In genomic region chr17:66915204-66915611, GRCh38 we compare ENCODE assay signal across 9 cellular contexts. TPM values are rescaled to one million over a fixed set of nuclear protein-coding genes. Genes with fewer than 3 reads are reported as not detected.
DNase-seq lines count a peak whose midpoint lies in the region; ATAC-seq and TF ChIP-seq lines count a peak whose summit lies in the region.
"Had no signal": no experiment of that assay in that cellular context is flagged by ENCODE, and none has a peak within 500 bp of the region (broad histone marks: within the 10 kb centered on the region; RNA-seq: fewer than 3 reads in every experiment).

No MANE protein-coding gene starts in this region.

- H3K4me3 ChIP-seq in OCI-LY3 (ENCODE audit: low read length) (peak overlapping the region; percentile 50), upper lobe of right lung (no peak overlapping the region)

- no peaks in the 10 kb centered on the region for H3K36me3 Mint-ChIP-seq in activated CD4-positive, alpha-beta T cell treated with anti-CD3 and anti-CD28 coated beads for 36 hours (ENCODE audit: low read depth)
- H3K36me3 Mint-ChIP-seq in activated CD4-positive, alpha-beta T cell treated with anti-CD3 and anti-CD28 coated beads, Interleukin-2, amount 10 ng/mL, durations not matched to agents 24 days and 14 days (ENCODE audit: low read depth) = no peaks in the 10 kb centered on the region

- H3K9me3 ChIP-seq in OCI-LY3 (ENCODE audit: insufficient read depth, low read length) = no peaks in the 10 kb centered on the region
- no peaks in the 10 kb centered on the region for H3K9me3 ChIP-seq in upper lobe of right lung

- no peaks in the 10 kb centered on the region for H3K9me3 Mint-ChIP-seq in activated CD4-positive, alpha-beta T cell treated with anti-CD3 and anti-CD28 coated beads for 36 hours (ENCODE audit: low read depth)
- H3K9me3 Mint-ChIP-seq in activated CD4-positive, alpha-beta T cell treated with anti-CD3 and anti-CD28 coated beads, Interleukin-2, amount 10 ng/mL, durations not matched to agents 24 days and 14 days = no peaks in the 10 kb centered on the region

- H3K79me2 ChIP-seq in OCI-LY3 (ENCODE audit: low read length) = no peaks in the 10 kb centered on the region

- no peak overlapping the region for H3K9ac ChIP-seq in OCI-LY3 (ENCODE audit: low read length)

- TF ChIP-seq CTCF in OCI-LY3 (IDR thresholded peaks at IDR 0.05; ENCODE audit: low read depth, low read length) (peak; percentile 27), foreskin keratinocyte (conservative IDR thresholded peaks at IDR 0.05) (peak; percentile 78), upper lobe of right lung (IDR thresholded peaks at IDR 0.05) (peak; percentile 19)

- ATAC-seq in activated CD4-positive, alpha-beta T cell treated with anti-CD3 and anti-CD28 coated beads for 36 hours = no peak
- ATAC-seq in foreskin keratinocyte (peak; percentile 91), upper lobe of right lung (peak; percentile 87), GM18498 (IDR thresholded peaks at IDR 0.05; ENCODE audit: unreplicated experiment) (no peak), HG03280 (IDR thresholded peaks at IDR 0.05; ENCODE audit: unreplicated experiment) (no peak)

- H3K27me3 Mint-ChIP-seq in activated CD4-positive, alpha-beta T cell treated with anti-CD3 and anti-CD28 coated beads for 36 hours = peaks cover 16% of the 10 kb centered on the region
- H3K27me3 Mint-ChIP-seq in activated CD4-positive, alpha-beta T cell treated with anti-CD3 and anti-CD28 coated beads, Interleukin-2, amount 10 ng/mL, durations not matched to agents 24 days and 14 days = no peaks in the 10 kb centered on the region

- H3K4me1 ChIP-seq in OCI-LY3 (ENCODE audit: low read length) (no peaks in the 10 kb centered on the region), foreskin keratinocyte (no peaks in the 10 kb centered on the region), upper lobe of right lung (no peaks in the 10 kb centered on the region)

- POLR2A ChIA-PET in activated CD4-positive, alpha-beta T cell treated with anti-CD3 and anti-CD28 coated beads for 36 hours (lab: Charles Lee) = no interaction called here

- H3K4me3 Mint-ChIP-seq in activated CD4-positive, alpha-beta T cell treated with anti-CD3 and anti-CD28 coated beads for 36 hours = no peak overlapping the region
- no peak overlapping the region for H3K4me3 Mint-ChIP-seq in activated CD4-positive, alpha-beta T cell treated with anti-CD3 and anti-CD28 coated beads, Interleukin-2, amount 10 ng/mL, durations not matched to agents 24 days and 14 days

- H3K36me3 ChIP-seq in OCI-LY3 (replicated peaks; ENCODE audit: low read depth, low read length) (no peaks in the 10 kb centered on the region), upper lobe of right lung (no peaks in the 10 kb centered on the region)

- intact Hi-C loops in activated CD4-positive, alpha-beta T cell treated with anti-CD3 and anti-CD28 coated beads for 36 hours (cut with DNase I, micrococcal nuclease) = no loop called here
- intact Hi-C loops in activated CD4-positive, alpha-beta T cell treated with anti-CD3 and anti-CD28 coated beads, Interleukin-2, amount 10 ng/mL, durations not matched to agents 24 days and 14 days (cut with micrococcal nuclease) = no loop called here
- intact Hi-C loops in upper lobe of right lung (cut with DNase I) = no loop called here

- H3K4me1 Mint-ChIP-seq in activated CD4-positive, alpha-beta T cell treated with anti-CD3 and anti-CD28 coated beads for 36 hours = no peaks in the 10 kb centered on the region
- H3K4me1 Mint-ChIP-seq in activated CD4-positive, alpha-beta T cell treated with anti-CD3 and anti-CD28 coated beads, Interleukin-2, amount 10 ng/mL, durations not matched to agents 24 days and 14 days = no peaks in the 10 kb centered on the region

- CTCF ChIA-PET in activated CD4-positive, alpha-beta T cell treated with anti-CD3 and anti-CD28 coated beads for 36 hours (lab: Charles Lee) = no interaction called here

- DNase-seq in activated CD4-positive, alpha-beta T cell treated with anti-CD3 and anti-CD28 coated beads for 36 hours = peak; percentile 12
- no peak for DNase-seq in activated CD4-positive, alpha-beta T cell treated with anti-CD3 and anti-CD28 coated beads, Interleukin-2, amount 10 ng/mL, durations not matched to agents 24 days and 14 days
- peak; percentile 15 to 45 for DNase-seq in foreskin keratinocyte
- no peak for DNase-seq in upper lobe of right lung
- DNase-seq in activated CD4-positive, alpha-beta T cell treated with anti-CD3 and anti-CD28 coated beads, Interleukin-2, amount 50 U/mL, for 1 hour = no peak
- DNase-seq: activated naive CD4-positive, alpha-beta T cell treated with anti-CD3 and anti-CD28 coated beads, Interleukin-2, amount 50 U/mL, for 16 hours had no signal

- H4K20me1 ChIP-seq in OCI-LY3 (ENCODE audit: insufficient read depth, low read length) = no peaks in the 10 kb centered on the region

- H3K4me2 ChIP-seq in OCI-LY3 (ENCODE audit: low read length) = peak overlapping the region; percentile 50

- H3K27ac Mint-ChIP-seq in activated CD4-positive, alpha-beta T cell treated with anti-CD3 and anti-CD28 coated beads for 36 hours = no peak overlapping the region
- no peak overlapping the region for H3K27ac Mint-ChIP-seq in activated CD4-positive, alpha-beta T cell treated with anti-CD3 and anti-CD28 coated beads, Interleukin-2, amount 10 ng/mL, durations not matched to agents 24 days and 14 days

- H2AFZ ChIP-seq in OCI-LY3 (ENCODE audit: low read depth, low read length) = peak overlapping the region; percentile 46; the same call in 1 of the 2 replicates

- H3K27ac ChIP-seq in OCI-LY3 (ENCODE audit: low read length) (no peak overlapping the region), foreskin keratinocyte (no peak overlapping the region), upper lobe of right lung (no peak overlapping the region)

- H3K27me3 ChIP-seq in OCI-LY3 (ENCODE audit: low read depth, low read length) = peaks cover 2% of the 10 kb centered on the region; the same call in 1 of the 2 replicates
- H3K27me3 ChIP-seq in foreskin keratinocyte = no peaks in the 10 kb centered on the region
- no peaks in the 10 kb centered on the region for H3K27me3 ChIP-seq in upper lobe of right lung

RNA-seq across cellular contexts. Expression of gene CACNG4, which starts 49.3 kb away (rescaled TPM):
- not detected for total RNA-seq in activated CD4-positive, alpha-beta T cell treated with anti-CD3 and anti-CD28 coated beads for 36 hours
- not detected in 2 replicates for total RNA-seq in activated CD4-positive, alpha-beta T cell treated with anti-CD3 and anti-CD28 coated beads, Interleukin-2, amount 10 ng/mL, durations not matched to agents 24 days and 14 days
- total RNA-seq in foreskin keratinocyte (0.17 and 0.18 TPM in 2 replicates), upper lobe of right lung (9.3 TPM)
- polyA plus RNA-seq in foreskin keratinocyte = 0.18 and 0.21 TPM in 2 replicates

Comparison
In these comparisons a context has a peak if more than half of its experiments do, and no peak if none do; other contexts are left out.
1. DNase-seq: peak in activated CD4-positive, alpha-beta T cell treated with anti-CD3 and anti-CD28 coated beads for 36 hours (single experiment) and foreskin keratinocyte (2 of 2); none in activated CD4-positive, alpha-beta T cell treated with anti-CD3 and anti-CD28 coated beads, Interleukin-2, amount 10 ng/mL, durations not matched to agents 24 days and 14 days (single experiment), upper lobe of right lung (single experiment) and activated CD4-positive, alpha-beta T cell treated with anti-CD3 and anti-CD28 coated beads, Interleukin-2, amount 50 U/mL, for 1 hour (single experiment).
2. ATAC-seq: peak in foreskin keratinocyte (single experiment) and upper lobe of right lung (single experiment); none in activated CD4-positive, alpha-beta T cell treated with anti-CD3 and anti-CD28 coated beads for 36 hours (single experiment), GM18498 (single experiment) and HG03280 (single experiment).
3. CTCF ChIP-seq: peak in every context shown above with its lines; median percentile 78 in foreskin keratinocyte; 27 in OCI-LY3; 19 in upper lobe of right lung.